In the genomic region with DNA sequence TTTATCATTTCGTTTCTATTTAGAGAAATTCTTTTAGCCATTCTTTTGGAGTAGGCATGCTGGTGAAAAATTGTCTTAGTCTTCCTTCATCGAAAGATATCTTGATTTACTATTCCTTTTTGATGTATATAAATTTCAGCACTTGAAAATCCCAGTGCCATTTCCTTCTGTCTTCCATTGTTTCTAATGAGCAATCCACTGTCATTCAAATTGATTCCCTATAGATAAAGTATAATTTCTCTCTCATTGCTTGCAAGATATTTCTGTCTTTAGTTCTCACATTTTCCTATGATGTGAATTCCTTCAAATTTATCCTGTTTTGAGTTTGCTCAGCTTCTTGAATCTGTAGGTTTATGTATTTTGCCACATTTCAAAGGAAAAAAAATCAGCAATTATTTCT, we compare ENCODE assay signal across 33 cellular contexts.
DNase-seq lines count a peak whose midpoint lies in the region; ATAC-seq, FAIRE-seq and TF ChIP-seq lines count a peak whose summit lies in the region.
"Had no signal": no experiment of that assay in that cellular context is flagged by ENCODE, and none has a peak within 500 bp of the region (broad histone marks: within the 10 kb centered on the region; RNA-seq: fewer than 3 reads in every experiment).

No MANE protein-coding gene starts in this region.

- WGBS in HepG2 (ENCODE audit: low lambda C conversion rate): 1% methylated on average over 2 of the region's 2 CpGs
- WGBS in right lobe of liver (ENCODE audit: insufficient coverage, low coverage, low lambda C conversion rate, missing lambda C conversion rate): 45% methylated on average over 2 of the region's 2 CpGs

- H3K79me2 ChIP-seq in HepG2 (ENCODE audit: insufficient read depth, low read length): no peaks in the 10 kb centered on the region

- no peak for TF ChIP-seq POLR2A in HepG2 (IDR thresholded peaks at IDR 0.05; ENCODE audit: insufficient read depth in 1 of 2, low read depth in 2 of 2, low read length in 2 of 2)
- no peak for TF ChIP-seq POLR2A in right lobe of liver (IDR thresholded peaks at IDR 0.05)

- H3K9ac ChIP-seq in HepG2 (ENCODE audit: insufficient read depth, low read depth, low read length): no peak overlapping the region
- H3K9ac ChIP-seq: BLaER1; BLaER1 treated with 17β-estradiol and CSF1 and Interleukin-3, amounts not matched to agents 10 nM and 100 nM had no signal

- no peak overlapping the region for H3K27ac Mint-ChIP-seq in WTC11
- H3K27ac Mint-ChIP-seq: B cell; CD14-positive monocyte; CD4-positive, alpha-beta memory T cell; CD4-positive, alpha-beta T cell; CD4-positive, CD25-positive, alpha-beta regulatory T cell; CD8-positive, alpha-beta memory T cell; CD8-positive, alpha-beta T cell had no signal

- no peak overlapping the region for H2AFZ ChIP-seq in HepG2 (ENCODE audit: low read length)

- no peak for FAIRE-seq in HepG2 (lab: Jason Lieb, UNC)
- FAIRE-seq: A204.1, A549, D721Med had no signal

- H3K27me3 ChIP-seq in HepG2 (ENCODE audit: control insufficient read depth in 1 of 2, insufficient read depth in 2 of 2, low read length in 2 of 2): 0 out of 5 replicates have a peak, but pooled peaks cover 0 to 6% of the 10 kb centered on the region in 2 experiments
- H3K27me3 ChIP-seq in right lobe of liver: no peaks in the 10 kb centered on the region
- H3K27me3 ChIP-seq: BE2C; BLaER1; BLaER1 treated with 17β-estradiol and CSF1 and Interleukin-3, amounts not matched to agents 10 nM and 100 nM had no signal

- no peak for DNase-seq in HepG2 (ENCODE audit: low spot score)
- DNase-seq in right lobe of liver: no peak
- no peak for DNase-seq in WTC11 (ENCODE audit: low spot score)
- no peak for DNase-seq in DMS153 treated with DMSO at 0.1 percent for 48 hours (lab: John Stamatoyannopoulos, UW; ENCODE audit: unreplicated experiment)
- DNase-seq: 8988T; ACHN; AML-193; BE2C; C1 segment of cervical spinal cord; Caco-2; Calu3; CD4-positive, alpha-beta memory T cell; CD4-positive, alpha-beta T cell; CD4-positive, CD25-positive, alpha-beta regulatory T cell; CD8-positive, alpha-beta memory T cell; CD8-positive, alpha-beta T cell; COR-L47; DMS 273 treated with DMSO at 0.1 percent for 48 hours; DMS153; DMS53; DMS79; DMS79 treated with DMSO at 0.1 percent for 48 hours; DND-41; EL had no signal

- no peaks in the 10 kb centered on the region for H4K20me1 ChIP-seq in HepG2 (ENCODE audit: insufficient read depth, low read length)
- H4K20me1 ChIP-seq: BLaER1; BLaER1 treated with 17β-estradiol and CSF1 and Interleukin-3, amounts not matched to agents 10 nM and 100 nM had no signal

- no peaks in the 10 kb centered on the region for H3K4me1 ChIP-seq in HepG2 (ENCODE audit: insufficient read depth, low read length)
- no peaks in the 10 kb centered on the region for H3K4me1 ChIP-seq in right lobe of liver
- H3K4me1 ChIP-seq: A549; BE2C; BLaER1; BLaER1 treated with 17β-estradiol and CSF1 and Interleukin-3, amounts not matched to agents 10 nM and 100 nM; Caco-2 had no signal

- no peaks in the 10 kb centered on the region for H3K9me3 ChIP-seq in HepG2 (ENCODE audit: low read length)
- H3K9me3 ChIP-seq in right lobe of liver: no peaks in the 10 kb centered on the region
- H3K9me3 ChIP-seq: A549, BE2C had no signal

- peaks cover 34% of the 10 kb centered on the region for H3K36me3 Mint-ChIP-seq in WTC11
- H3K36me3 Mint-ChIP-seq: CD14-positive monocyte; CD4-positive, alpha-beta memory T cell; CD4-positive, CD25-positive, alpha-beta regulatory T cell; CD8-positive, alpha-beta memory T cell; CD8-positive, alpha-beta T cell had no signal

- H3K4me3 ChIP-seq in HepG2 (replicated peaks in 1 of 3; ENCODE audit: insufficient read depth in 1 of 3, low read depth in 2 of 3, low read length in 3 of 3) (no peak overlapping the region), right lobe of liver (no peak overlapping the region)
- H3K4me3 ChIP-seq: A549; BLaER1; BLaER1 treated with 17β-estradiol and CSF1 and Interleukin-3, amounts not matched to agents 10 nM and 100 nM had no signal

- H3K4me3 Mint-ChIP-seq in WTC11: no peak overlapping the region
- H3K4me3 Mint-ChIP-seq: B cell; CD14-positive monocyte; CD4-positive, alpha-beta memory T cell; CD4-positive, alpha-beta T cell; CD4-positive, CD25-positive, alpha-beta regulatory T cell; CD8-positive, alpha-beta memory T cell; CD8-positive, alpha-beta T cell had no signal

- no TSS peak for BruUV-seq in HepG2 (replicated peaks; lab: Mats Ljungman, UMichigan)

- no peaks in the 10 kb centered on the region for H3K4me1 Mint-ChIP-seq in WTC11
- H3K4me1 Mint-ChIP-seq: B cell; CD14-positive monocyte; CD4-positive, alpha-beta memory T cell; CD4-positive, CD25-positive, alpha-beta regulatory T cell; CD8-positive, alpha-beta memory T cell had no signal

- no peak for ATAC-seq in HepG2
- no peak for ATAC-seq in right lobe of liver
- no peak for ATAC-seq in WTC11
- ATAC-seq: A549; CD8-positive, alpha-beta T cell had no signal

- no peak overlapping the region for H3K27ac ChIP-seq in HepG2 (ENCODE audit: extremely low read length, insufficient read depth, low read length)
- H3K27ac ChIP-seq in right lobe of liver: no peak overlapping the region
- H3K27ac ChIP-seq: 22Rv1; A549; BLaER1; BLaER1 treated with 17β-estradiol and CSF1 and Interleukin-3, amounts not matched to agents 10 nM and 100 nM; C4-2B had no signal

- intact Hi-C loops in HepG2 (cut with micrococcal nuclease; ENCODE audit: unreplicated experiment): no loop called here
- intact Hi-C loops in right lobe of liver (cut with DNase I): no loop called here

- H3K9me3 Mint-ChIP-seq in WTC11: peaks cover 53% of the 10 kb centered on the region
- H3K9me3 Mint-ChIP-seq: CD4-positive, alpha-beta T cell had no signal

- CTCF ChIA-PET in HepG2 (lab: Yijun Ruan, JAX; ENCODE audit: low intra/inter-chr PET ratio, low total read pairs) (no interaction called here), WTC11 (lab: Charles Lee) (no interaction called here)

- H3K4me2 ChIP-seq in HepG2 (ENCODE audit: low read depth, low read length): no peak overlapping the region
- H3K4me2 ChIP-seq: A549; BLaER1; BLaER1 treated with 17β-estradiol and CSF1 and Interleukin-3, amounts not matched to agents 10 nM and 100 nM had no signal

- POLR2A ChIA-PET in HepG2 (lab: Yijun Ruan, JAX) (no interaction called here), WTC11 (lab: Charles Lee) (no interaction called here)

- TF ChIP-seq EP300 in HepG2 (IDR thresholded peaks at IDR 0.05; ENCODE audit: low read depth in 2 of 2, low read length in 2 of 2) (no peak), HepG2 (CRISPR knock-in tag; IDR thresholded peaks at IDR 0.05; ENCODE audit: borderline replicate concordance) (no peak)

- TF ChIP-seq CTCF in HepG2 (CRISPR knock-in tag; IDR thresholded peaks at IDR 0.05) (no peak), right lobe of liver (IDR thresholded peaks at IDR 0.05) (no peak), WTC11 (IDR thresholded peaks at IDR 0.05) (no peak)

- H3K36me3 ChIP-seq in HepG2 (replicated peaks in 1 of 2; ENCODE audit: control insufficient read depth in 1 of 2, insufficient read depth in 2 of 2, low read length in 2 of 2) (no peaks in the 10 kb centered on the region), right lobe of liver (no peaks in the 10 kb centered on the region)
- H3K36me3 ChIP-seq: BE2C; BLaER1; BLaER1 treated with 17β-estradiol and CSF1 and Interleukin-3, amounts not matched to agents 10 nM and 100 nM had no signal

- in situ Hi-C loops in HepG2 (cut with HindIII; ENCODE audit: extremely low pct_ligation_motif_present, low pct_unique_long_range_greater_than_20kb): no loop called here

- H3K27me3 Mint-ChIP-seq in WTC11 (ENCODE audit: low read depth): peaks cover 4% of the 10 kb centered on the region
- H3K27me3 Mint-ChIP-seq: CD4-positive, CD25-positive, alpha-beta regulatory T cell had no signal

- TF ChIP-seq RAD21 in HepG2 (CRISPR knock-in tag; IDR thresholded peaks at IDR 0.05): no peak

TF ChIP-seq in HepG2, 621 proteins besides CTCF, POLR2A, EP300 and RAD21:
- TF ChIP-seq ARID2 (CRISPR knock-in tag; IDR thresholded peaks at IDR 0.05; ENCODE audit: borderline replicate concordance) (no peak), ZNF317 (CRISPR knock-in tag; IDR thresholded peaks at IDR 0.05) (peak; percentile 66; the same call in 1 of the 2 replicates), ZNF713 (CRISPR knock-in tag; IDR thresholded peaks at IDR 0.05) (no peak), ZC3H13 (CRISPR knock-in tag; IDR thresholded peaks at IDR 0.05) (no peak), POLR2G (IDR thresholded peaks at IDR 0.05; ENCODE audit: low read depth, low read length) (no peak)

TF ChIP-seq in WTC11, 78 proteins besides CTCF, POLR2A, EP300 and RAD21 (continues in another document):
- TF ChIP-seq, protein P1, sequence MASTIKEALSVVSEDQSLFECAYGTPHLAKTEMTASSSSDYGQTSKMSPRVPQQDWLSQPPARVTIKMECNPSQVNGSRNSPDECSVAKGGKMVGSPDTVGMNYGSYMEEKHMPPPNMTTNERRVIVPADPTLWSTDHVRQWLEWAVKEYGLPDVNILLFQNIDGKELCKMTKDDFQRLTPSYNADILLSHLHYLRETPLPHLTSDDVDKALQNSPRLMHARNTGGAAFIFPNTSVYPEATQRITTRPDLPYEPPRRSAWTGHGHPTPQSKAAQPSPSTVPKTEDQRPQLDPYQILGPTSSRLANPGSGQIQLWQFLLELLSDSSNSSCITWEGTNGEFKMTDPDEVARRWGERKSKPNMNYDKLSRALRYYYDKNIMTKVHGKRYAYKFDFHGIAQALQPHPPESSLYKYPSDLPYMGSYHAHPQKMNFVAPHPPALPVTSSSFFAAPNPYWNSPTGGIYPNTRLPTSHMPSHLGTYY (CRISPR knock-in tag; IDR thresholded peaks at IDR 0.05): no peak
- TF ChIP-seq MXD4 (CRISPR knock-in tag; IDR thresholded peaks at IDR 0.05; ENCODE audit: borderline replicate concordance): no peak
- no peak for TF ChIP-seq AR (CRISPR knock-in tag; IDR thresholded peaks at IDR 0.05)

Comparison
In these comparisons a context has a peak if more than half of its experiments do, and no peak if none do; other contexts are left out.
1. Of the 50 proteins assayed by ChIP-seq in both HepG2 and WTC11: peak only in HepG2: none; only in WTC11: none; in both: ZNF317; in neither: 49.